In the genomic region with DNA sequence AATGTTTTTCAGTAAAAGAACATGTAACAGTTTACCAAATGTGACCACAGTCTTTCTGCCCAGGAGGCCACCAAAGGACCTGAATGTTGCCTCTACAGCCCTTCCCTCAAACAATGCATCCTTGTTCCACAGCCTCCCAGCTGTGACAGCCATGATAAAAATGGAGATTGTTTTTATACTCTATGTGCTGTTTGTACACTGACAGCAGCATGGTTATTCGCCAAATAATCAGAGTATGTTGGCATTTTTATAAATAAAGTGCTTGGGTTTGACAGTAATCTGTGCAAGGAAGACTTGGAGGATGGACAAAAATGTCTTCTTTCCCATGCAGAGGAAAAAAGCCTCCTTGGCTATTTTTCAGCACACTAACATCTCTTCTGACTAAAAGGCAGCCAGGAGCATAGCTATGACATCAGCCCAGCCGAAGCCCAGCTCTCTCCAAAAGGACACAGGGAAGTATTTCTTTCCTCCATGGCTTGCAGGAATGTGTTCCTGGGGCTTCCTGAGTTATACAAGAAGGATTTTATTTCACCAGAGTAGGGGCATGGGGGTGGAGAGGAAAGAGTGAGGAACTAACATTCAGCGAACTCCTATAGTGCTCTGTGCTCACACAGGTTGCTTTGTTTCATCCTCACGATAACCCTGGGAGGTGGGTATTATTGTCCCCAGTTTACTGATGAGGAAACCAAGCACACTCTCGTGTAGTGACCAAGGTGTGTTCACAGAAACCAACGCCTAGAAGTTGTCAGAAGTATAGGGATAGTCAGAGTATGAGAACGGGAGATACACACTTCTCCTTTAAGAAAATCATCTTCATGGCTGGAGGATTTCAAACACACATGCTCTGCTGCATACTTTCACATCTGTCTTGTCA, we compare ENCODE assay signal across 10 cellular contexts.
DNase-seq lines count a peak whose midpoint lies in the region; ATAC-seq, FAIRE-seq and TF ChIP-seq lines count a peak whose summit lies in the region.
"Had no signal": no experiment of that assay in that cellular context is flagged by ENCODE, and none has a peak within 500 bp of the region (broad histone marks: within the 10 kb centered on the region; RNA-seq: fewer than 3 reads in every experiment).

No MANE protein-coding gene starts in this region.

- H3K27me3 ChIP-seq in dorsolateral prefrontal cortex (no peaks in the 10 kb centered on the region), gastrocnemius medialis (no peaks in the 10 kb centered on the region)

- H3K4me3 ChIP-seq in dorsolateral prefrontal cortex (peak overlapping the region in 34 of 59 donors; percentile 1 to 44 (median 26)), kidney (ENCODE audit: low read length in 2 of 2) (no peak overlapping the region), gastrocnemius medialis (peak overlapping the region in 1 of 4 donors; percentile 4)

- TF ChIP-seq CTCF in dorsolateral prefrontal cortex (IDR thresholded peaks at IDR 0.05 in 54 of 56, conservative IDR thresholded peaks at IDR 0.05 in 2 of 56; ENCODE audit: low read depth in 1 of 56, partially characterized antibody in 56 of 56) = peak in 1 of 56 donors; percentile 9
- no peak for TF ChIP-seq CTCF in kidney (IDR thresholded peaks at IDR 0.05; ENCODE audit: borderline replicate concordance, extremely low read depth, insufficient read depth)
- TF ChIP-seq CTCF in gastrocnemius medialis (IDR thresholded peaks at IDR 0.05 in 4 of 5, conservative IDR thresholded peaks at IDR 0.05 in 1 of 5) = no peak

- H3K4me1 ChIP-seq in kidney (ENCODE audit: control insufficient read depth in 1 of 2, insufficient read depth in 1 of 2, low read depth in 1 of 2, low read length in 2 of 2) (peaks cover 2 to 21% of the 10 kb centered on the region in 2 donors), gastrocnemius medialis (peaks cover 0 to 5% of the 10 kb centered on the region in 2 donors)

- intact Hi-C loops in dorsolateral prefrontal cortex (cut with DNase I) (no loop called here), kidney (cut with DNase I) (no loop called here), gastrocnemius medialis (cut with DNase I; ENCODE audit: low total_unique reads) (no loop called here)

- DNase-seq in HuH-7 (ENCODE audit: low spot score) = peak; percentile 14
- DNase-seq in dorsolateral prefrontal cortex = peak in 1 of 10 donors; percentile 40
- peak; percentile 60 for DNase-seq in kidney
- no peak for DNase-seq in gastrocnemius medialis
- no peak for DNase-seq in KG1 (lab: John Stamatoyannopoulos, UW)
- no peak for DNase-seq in DMS79 treated with DMSO at 0.1 percent for 48 hours (lab: John Stamatoyannopoulos, UW)
- DNase-seq in central memory CD4-positive, alpha-beta T cell = no peak
- DNase-seq: CD8-positive, alpha-beta memory T cell; effector CD4-positive, alpha-beta T cell had no signal

- TF ChIP-seq POLR2A in gastrocnemius medialis (IDR thresholded peaks at IDR 0.05) = no peak

- ATAC-seq in gastrocnemius medialis (no peak), GM19452 (IDR thresholded peaks at IDR 0.05; ENCODE audit: unreplicated experiment) (no peak)

- H3K9ac ChIP-seq in kidney (ENCODE audit: low read length in 2 of 2) = no peak overlapping the region

- H3K9me3 ChIP-seq in kidney (ENCODE audit: control insufficient read depth in 1 of 2, low read length in 2 of 2) (no peaks in the 10 kb centered on the region), gastrocnemius medialis (no peaks in the 10 kb centered on the region)

- FAIRE-seq in kidney (lab: Jason Lieb, UNC) = no peak

- H3K36me3 ChIP-seq in kidney (ENCODE audit: control insufficient read depth in 1 of 2, insufficient read depth in 2 of 2, low read length in 2 of 2) (no peaks in the 10 kb centered on the region), gastrocnemius medialis (no peaks in the 10 kb centered on the region)

- H3K27ac ChIP-seq in dorsolateral prefrontal cortex (peak overlapping the region; percentile 13 to 95 (median 88)), kidney (ENCODE audit: low read depth in 2 of 2, low read length in 2 of 2) (no peak overlapping the region), gastrocnemius medialis (peak overlapping the region in 3 of 4 donors; percentile 26 to 35 (median 31))

- in situ Hi-C loops in gastrocnemius medialis (cut with MboI; ENCODE audit: low sequenced_read_pairs in 4 of 4) = no loop called here

Comparison
In these comparisons a context has a peak if more than half of its experiments do, and no peak if none do; other contexts are left out.
1. DNase-seq: peak in HuH-7 (single experiment) and kidney (single experiment); none in gastrocnemius medialis (0 of 2), KG1 (single experiment), DMS79 treated with DMSO at 0.1 percent for 48 hours (single experiment) and central memory CD4-positive, alpha-beta T cell (single experiment).
2. H3K27ac ChIP-seq: peak in dorsolateral prefrontal cortex (59 of 59) and gastrocnemius medialis (3 of 4); none in kidney (0 of 2).
3. H3K4me3 ChIP-seq: peak in dorsolateral prefrontal cortex (34 of 59); none in kidney (0 of 2).